In genomic region chr6:112931835-112932234, GRCh38 we compare ENCODE assay signal across 20 cellular contexts.
DNase-seq lines count a peak whose midpoint lies in the region; ATAC-seq, FAIRE-seq and TF ChIP-seq lines count a peak whose summit lies in the region.
"Had no signal": no experiment of that assay in that cellular context is flagged by ENCODE, and none has a peak within 500 bp of the region (broad histone marks: within the 10 kb centered on the region; RNA-seq: fewer than 3 reads in every experiment).

No MANE protein-coding gene starts in this region.

- H3K9ac ChIP-seq in astrocyte (ENCODE audit: low read length) (no peak overlapping the region), smooth muscle cell (ENCODE audit: low read depth) (no peak overlapping the region)

- H3K4me1 ChIP-seq in astrocyte (ENCODE audit: insufficient read depth, low read length) (peaks cover 11% of the 10 kb centered on the region), smooth muscle cell (ENCODE audit: low read depth) (peaks cover 29% of the 10 kb centered on the region)
- H3K4me1 ChIP-seq: upper lobe of left lung had no signal

- 12% methylated on average over 3 of the region's 3 CpGs for WGBS in smooth muscle cell (ENCODE audit: low lambda C conversion rate)

- H3K9me3 Mint-ChIP-seq in astrocyte (ENCODE audit: unreplicated experiment) (no peaks in the 10 kb centered on the region), MCF 10A (ENCODE audit: unreplicated experiment) (no peaks in the 10 kb centered on the region)
- no peaks in the 10 kb centered on the region for H3K9me3 Mint-ChIP-seq in stimulated activated memory B cell treated with anti-CD40 and anti-IgM and Interleukin-4, amounts not matched to agents 10 μg/mL and 1 μg/mL and 100 μg/mL, for 72 hours

- DNase-seq in Right ventricle myocardium inferior (ENCODE audit: missing footprints) (no peak), left cardiac atrium (no peak), astrocyte (ENCODE audit: low read depth) (peak; percentile 90), fibroblast of the aortic adventitia (ENCODE audit: low read depth) (peak; percentile 56), smooth muscle cell (lab: John Stamatoyannopoulos, UW; ENCODE audit: unreplicated experiment) (no peak), AG08396 (ENCODE audit: low spot score) (no peak), MCF 10A (ENCODE audit: unreplicated experiment) (no peak)
- DNase-seq: activated CD4-positive, alpha-beta T cell treated with anti-CD3 and anti-CD28 coated beads for 1 hour; activated CD8-positive, alpha-beta memory T cell treated with anti-CD3 and anti-CD28 coated beads for 24 hours; DMS153; dorsolateral prefrontal cortex; head of caudate nucleus; NCI-H1105 treated with DMSO at 0.1 percent for 48 hours; NCI-H524; RPMI8226; upper lobe of left lung had no signal

- H3K36me3 Mint-ChIP-seq in astrocyte (ENCODE audit: low read depth, unreplicated experiment) (no peaks in the 10 kb centered on the region), MCF 10A (ENCODE audit: insufficient read depth, unreplicated experiment) (no peaks in the 10 kb centered on the region)
- H3K36me3 Mint-ChIP-seq in stimulated activated memory B cell treated with anti-CD40 and anti-IgM and Interleukin-4, amounts not matched to agents 10 μg/mL and 1 μg/mL and 100 μg/mL, for 72 hours = no peaks in the 10 kb centered on the region
- H3K36me3 Mint-ChIP-seq: activated naive CD4-positive, alpha-beta T cell treated with anti-CD3 and anti-CD28 coated beads, Interleukin-2, amount 50 U/mL, for 72 hours had no signal

- H3K27me3 Mint-ChIP-seq in astrocyte (ENCODE audit: low read depth, unreplicated experiment) = no peaks in the 10 kb centered on the region
- H3K27me3 Mint-ChIP-seq in stimulated activated memory B cell treated with anti-CD40 and anti-IgM and Interleukin-4, amounts not matched to agents 10 μg/mL and 1 μg/mL and 100 μg/mL, for 72 hours = no peaks in the 10 kb centered on the region
- H3K27me3 Mint-ChIP-seq in MCF 10A (ENCODE audit: insufficient read depth, unreplicated experiment) = no peaks in the 10 kb centered on the region
- H3K27me3 Mint-ChIP-seq: stimulated activated naive CD8-positive, alpha-beta T cell treated with anti-CD3 and anti-CD28 coated beads, Interleukin-15, Interleukin-2, amounts not matched to agents 100 ng/mL and 50 ng/mL, for 24 hours had no signal

- H2AFZ ChIP-seq in astrocyte (ENCODE audit: low read depth, low read length) (no peak overlapping the region), smooth muscle cell (ENCODE audit: low read depth) (no peak overlapping the region)

- H3K4me2 ChIP-seq in astrocyte (ENCODE audit: low read length) (no peak overlapping the region), smooth muscle cell (peak overlapping the region; percentile 69)

- H4K20me1 ChIP-seq in astrocyte (ENCODE audit: insufficient read depth, low read length) = no peaks in the 10 kb centered on the region
- no peaks in the 10 kb centered on the region for H4K20me1 ChIP-seq in smooth muscle cell (ENCODE audit: low read depth)

- no TSS peak for BruUV-seq in MCF 10A (replicated peaks; lab: Mats Ljungman, UMichigan)

- H3K4me3 ChIP-seq in astrocyte (ENCODE audit: insufficient read depth, low read depth, low read length) (no peak overlapping the region), fibroblast of the aortic adventitia (ENCODE audit: low read depth, low read length) (no peak overlapping the region), smooth muscle cell (no peak overlapping the region)
- H3K4me3 ChIP-seq: dorsolateral prefrontal cortex, upper lobe of left lung had no signal

- H3K27ac Mint-ChIP-seq in astrocyte (ENCODE audit: unreplicated experiment) (peak overlapping the region; percentile 9), MCF 10A (ENCODE audit: low read depth, unreplicated experiment) (no peak overlapping the region)
- no peak overlapping the region for H3K27ac Mint-ChIP-seq in stimulated activated memory B cell treated with anti-CD40 and anti-IgM and Interleukin-4, amounts not matched to agents 10 μg/mL and 1 μg/mL and 100 μg/mL, for 72 hours
- H3K27ac Mint-ChIP-seq: activated naive CD4-positive, alpha-beta T cell treated with anti-CD3 and anti-CD28 coated beads, Interleukin-2, amount 50 U/mL, for 72 hours; stimulated activated naive CD8-positive, alpha-beta T cell treated with anti-CD3 and anti-CD28 coated beads, Interleukin-15, Interleukin-2, amounts not matched to agents 100 ng/mL and 50 ng/mL, for 24 hours had no signal

- H3F3A ChIP-seq in smooth muscle cell (ENCODE audit: low read depth) = peaks cover 5% of the 10 kb centered on the region

- POLR2A ChIA-PET in MCF 10A (lab: Yijun Ruan, JAX) = no interaction called here

- FAIRE-seq in astrocyte (lab: Jason Lieb, UNC) = peak; percentile 32

- CTCF ChIA-PET in MCF 10A (lab: Yijun Ruan, JAX) = no interaction called here

- H3K36me3 ChIP-seq in astrocyte (ENCODE audit: insufficient read depth, low read length) = no peaks in the 10 kb centered on the region
- no peaks in the 10 kb centered on the region for H3K36me3 ChIP-seq in smooth muscle cell (ENCODE audit: low read depth)
- H3K36me3 ChIP-seq: upper lobe of left lung had no signal

- TF ChIP-seq CTCF in astrocyte (IDR thresholded peaks at IDR 0.05; ENCODE audit: insufficient read depth, low read depth, low read length) (no peak), fibroblast of the aortic adventitia (IDR thresholded peaks at IDR 0.05; ENCODE audit: insufficient read depth, low read length) (no peak), smooth muscle cell (IDR thresholded peaks at IDR 0.05; ENCODE audit: borderline replicate concordance, insufficient read depth, poor library complexity, severe bottlenecking) (no peak), MCF 10A (IDR thresholded peaks at IDR 0.05; ENCODE audit: unreplicated experiment) (no peak)

- intact Hi-C loops in Right ventricle myocardium inferior (cut with DNase I) = no loop called here
- intact Hi-C loops in left cardiac atrium (cut with DNase I) = no loop called here
- intact Hi-C loops in MCF 10A (cut with micrococcal nuclease) = no loop called here

- H3K79me2 ChIP-seq in astrocyte (ENCODE audit: insufficient read depth, low read length) = no peaks in the 10 kb centered on the region
- no peaks in the 10 kb centered on the region for H3K79me2 ChIP-seq in smooth muscle cell (ENCODE audit: low read depth)

- H3K27ac ChIP-seq in astrocyte (ENCODE audit: low read depth, low read length) (peak overlapping the region; percentile 38), smooth muscle cell (ENCODE audit: low read depth) (peak overlapping the region; percentile 72)
- H3K27ac ChIP-seq: 22Rv1, dorsolateral prefrontal cortex, upper lobe of left lung had no signal

- H3K4me3 Mint-ChIP-seq in astrocyte (ENCODE audit: unreplicated experiment) (no peak overlapping the region), MCF 10A (ENCODE audit: unreplicated experiment) (no peak overlapping the region)
- H3K4me3 Mint-ChIP-seq in stimulated activated memory B cell treated with anti-CD40 and anti-IgM and Interleukin-4, amounts not matched to agents 10 μg/mL and 1 μg/mL and 100 μg/mL, for 72 hours = no peak overlapping the region
- H3K4me3 Mint-ChIP-seq: stimulated activated naive CD8-positive, alpha-beta T cell treated with anti-CD3 and anti-CD28 coated beads, Interleukin-15, Interleukin-2, amounts not matched to agents 100 ng/mL and 50 ng/mL, for 24 hours had no signal

- H3K4me1 Mint-ChIP-seq in astrocyte (ENCODE audit: low read depth, unreplicated experiment) = peaks cover 23% of the 10 kb centered on the region
- H3K4me1 Mint-ChIP-seq in stimulated activated memory B cell treated with anti-CD40 and anti-IgM and Interleukin-4, amounts not matched to agents 10 μg/mL and 1 μg/mL and 100 μg/mL, for 72 hours = no peaks in the 10 kb centered on the region
- no peaks in the 10 kb centered on the region for H3K4me1 Mint-ChIP-seq in MCF 10A (ENCODE audit: insufficient read depth, unreplicated experiment)

- no peaks in the 10 kb centered on the region for H3K9me3 ChIP-seq in astrocyte (ENCODE audit: insufficient read depth, low read depth, low read length)
- H3K9me3 ChIP-seq in smooth muscle cell (replicated peaks; ENCODE audit: low read depth) = no peaks in the 10 kb centered on the region
- H3K9me3 ChIP-seq: upper lobe of left lung had no signal

- H3K27me3 ChIP-seq in astrocyte (ENCODE audit: insufficient read depth, low read length) (no peaks in the 10 kb centered on the region), smooth muscle cell (ENCODE audit: low read depth) (no peaks in the 10 kb centered on the region)
- H3K27me3 ChIP-seq: dorsolateral prefrontal cortex, upper lobe of left lung had no signal

- peak; percentile 56 for ATAC-seq in Right ventricle myocardium inferior
- ATAC-seq in left cardiac atrium = no peak
- ATAC-seq in stimulated activated memory B cell treated with anti-CD40 and anti-IgM and Interleukin-4, amounts not matched to agents 10 μg/mL and 1 μg/mL and 100 μg/mL, for 72 hours = no peak
- ATAC-seq: activated naive CD4-positive, alpha-beta T cell treated with anti-CD3 and anti-CD28 coated beads, Interleukin-2, amount 50 U/mL, for 72 hours had no signal

Comparison
In these comparisons a context has a peak if more than half of its experiments do, and no peak if none do; other contexts are left out.
1. DNase-seq: peak in astrocyte (single experiment) and fibroblast of the aortic adventitia (single experiment); none in Right ventricle myocardium inferior (single experiment), left cardiac atrium (single experiment), smooth muscle cell (single experiment), AG08396 (single experiment) and MCF 10A (single experiment).